ENCODE assay signal across 14 cellular contexts in genomic region chr18:68662779-68663178, GRCh38. TPM values are rescaled to one million over a fixed set of nuclear protein-coding genes. Genes with fewer than 3 reads are reported as not detected.
DNase-seq lines count a peak whose midpoint lies in the region; ATAC-seq and TF ChIP-seq lines count a peak whose summit lies in the region.
"Had no signal": no experiment of that assay in that cellular context is flagged by ENCODE, and none has a peak within 500 bp of the region (broad histone marks: within the 10 kb centered on the region; RNA-seq: fewer than 3 reads in every experiment).

No MANE protein-coding gene starts in this region.

- H2AFZ ChIP-seq in smooth muscle cell (ENCODE audit: low read depth), result no peak overlapping the region

- H3K27me3 ChIP-seq in smooth muscle cell (ENCODE audit: low read depth), result no peaks in the 10 kb centered on the region
- H3K27me3 ChIP-seq: heart right ventricle, sigmoid colon had no signal

- no peaks in the 10 kb centered on the region for H3K9me3 Mint-ChIP-seq in activated CD4-positive, alpha-beta T cell treated with anti-CD3 and anti-CD28 coated beads for 36 hours (ENCODE audit: low read depth)
- H3K9me3 Mint-ChIP-seq: activated B cell treated with CpG ODN at 0.5 μM for 24 hours; activated T-helper 1 cell treated with anti-CD3 and anti-CD28 coated beads, Interleukin-12 subunit alpha, Interleukin-12 subunit beta, Interleukin-2, Interleukin-4 antibody, amounts not matched to agents 30 ng/mL and 10 ng/mL and 1 ng/mL, durations not matched to agents 14 hours and 24 hours and 36 hours had no signal

- WGBS in smooth muscle cell (ENCODE audit: low lambda C conversion rate), result 64% methylated on average over 4 of the region's 4 CpGs

- H3K27ac Mint-ChIP-seq in activated CD4-positive, alpha-beta T cell treated with anti-CD3 and anti-CD28 coated beads for 36 hours, result no peak overlapping the region
- H3K27ac Mint-ChIP-seq: activated B cell treated with CpG ODN at 0.5 μM for 24 hours; activated T-helper 1 cell treated with anti-CD3 and anti-CD28 coated beads, Interleukin-12 subunit alpha, Interleukin-12 subunit beta, Interleukin-2, Interleukin-4 antibody, amounts not matched to agents 30 ng/mL and 10 ng/mL and 1 ng/mL, durations not matched to agents 14 hours and 24 hours and 36 hours had no signal

- H3K79me2 ChIP-seq in smooth muscle cell (ENCODE audit: low read depth), result no peaks in the 10 kb centered on the region

- H3F3A ChIP-seq in smooth muscle cell (ENCODE audit: low read depth), result no peaks in the 10 kb centered on the region

- peak; percentile 30 for ATAC-seq in activated CD4-positive, alpha-beta T cell treated with anti-CD3 and anti-CD28 coated beads for 36 hours
- ATAC-seq: heart right ventricle had no signal

- CTCF ChIA-PET in activated CD4-positive, alpha-beta T cell treated with anti-CD3 and anti-CD28 coated beads for 36 hours (lab: Charles Lee), result no interaction called here

- POLR2A ChIA-PET in activated CD4-positive, alpha-beta T cell treated with anti-CD3 and anti-CD28 coated beads for 36 hours (lab: Charles Lee), result no interaction called here

- no peak overlapping the region for H3K4me3 Mint-ChIP-seq in activated CD4-positive, alpha-beta T cell treated with anti-CD3 and anti-CD28 coated beads for 36 hours
- H3K4me3 Mint-ChIP-seq: activated B cell treated with CpG ODN at 0.5 μM for 24 hours; activated T-helper 1 cell treated with anti-CD3 and anti-CD28 coated beads, Interleukin-12 subunit alpha, Interleukin-12 subunit beta, Interleukin-2, Interleukin-4 antibody, amounts not matched to agents 30 ng/mL and 10 ng/mL and 1 ng/mL, durations not matched to agents 14 hours and 24 hours and 36 hours had no signal

- DNase-seq in activated CD4-positive, alpha-beta T cell treated with anti-CD3 and anti-CD28 coated beads for 36 hours, result no peak
- no peak for DNase-seq in activated CD4-positive, alpha-beta T cell treated with anti-CD3 and anti-CD28 coated beads, Interleukin-2, amount 50 U/mL, for 48 hours
- DNase-seq in MV-4-11 (lab: John Stamatoyannopoulos, UW), result peak; percentile 22
- DNase-seq in choroid plexus epithelial cell (ENCODE audit: low read depth), result peak; percentile 66
- no peak for DNase-seq in smooth muscle cell (lab: John Stamatoyannopoulos, UW; ENCODE audit: unreplicated experiment)
- no peak for DNase-seq in amygdala (lab: John Stamatoyannopoulos, UW)
- DNase-seq in mesenteric fat pad (ENCODE audit: low spot score), result no peak
- DNase-seq in NCI-H2081 treated with DMSO at 0.1 percent for 48 hours (lab: John Stamatoyannopoulos, UW), result no peak
- DNase-seq: activated B cell treated with CpG ODN at 0.5 μM for 24 hours, heart right ventricle, NCI-H1930, sigmoid colon had no signal

- H4K20me1 ChIP-seq in smooth muscle cell (ENCODE audit: low read depth), result no peaks in the 10 kb centered on the region

- H3K4me1 Mint-ChIP-seq in activated CD4-positive, alpha-beta T cell treated with anti-CD3 and anti-CD28 coated beads for 36 hours, result no peaks in the 10 kb centered on the region

- no peak overlapping the region for H3K4me2 ChIP-seq in smooth muscle cell

- peaks cover 2% of the 10 kb centered on the region for H3K27me3 Mint-ChIP-seq in activated CD4-positive, alpha-beta T cell treated with anti-CD3 and anti-CD28 coated beads for 36 hours

- no peak overlapping the region for H3K9ac ChIP-seq in smooth muscle cell (ENCODE audit: low read depth)

- intact Hi-C loops in activated CD4-positive, alpha-beta T cell treated with anti-CD3 and anti-CD28 coated beads for 36 hours (cut with DNase I, micrococcal nuclease), result loop anchor here in 1 of 2 experiments (5.0 kb wide), 1 partner anchor 75 kb away; no protein-coding TSS in a partner anchor

- no peaks in the 10 kb centered on the region for H3K4me1 ChIP-seq in smooth muscle cell (ENCODE audit: low read depth)
- H3K4me1 ChIP-seq: heart right ventricle had no signal

- no peaks in the 10 kb centered on the region for H3K36me3 Mint-ChIP-seq in activated CD4-positive, alpha-beta T cell treated with anti-CD3 and anti-CD28 coated beads for 36 hours (ENCODE audit: low read depth)

- no peaks in the 10 kb centered on the region for H3K9me3 ChIP-seq in smooth muscle cell (replicated peaks; ENCODE audit: low read depth)
- H3K9me3 ChIP-seq: sigmoid colon had no signal

- H3K4me3 ChIP-seq in choroid plexus epithelial cell (ENCODE audit: low read depth, low read length) (no peak overlapping the region), smooth muscle cell (no peak overlapping the region)
- H3K4me3 ChIP-seq: heart right ventricle, sigmoid colon had no signal

- TF ChIP-seq CTCF in choroid plexus epithelial cell (conservative IDR thresholded peaks at IDR 0.05; ENCODE audit: low read depth, low read length), result peak; percentile 44
- peak; percentile 2 for TF ChIP-seq CTCF in smooth muscle cell (IDR thresholded peaks at IDR 0.05; ENCODE audit: borderline replicate concordance, insufficient read depth, poor library complexity, severe bottlenecking)

- H3K27ac ChIP-seq in smooth muscle cell (ENCODE audit: low read depth), result no peak overlapping the region
- H3K27ac ChIP-seq: heart right ventricle, HL-60, sigmoid colon had no signal

- H3K36me3 ChIP-seq in smooth muscle cell (ENCODE audit: low read depth), result no peaks in the 10 kb centered on the region
- H3K36me3 ChIP-seq: heart right ventricle, sigmoid colon had no signal

RNA-seq across cellular contexts. Expression of gene TMX3, which starts 52.1 kb away (rescaled TPM):
- 10 to 100 TPM; 46.9 to 49.9 TPM for total RNA-seq in activated CD4-positive, alpha-beta T cell treated with anti-CD3 and anti-CD28 coated beads for 36 hours
- 55.5 and 71.2 TPM in 2 replicates for total RNA-seq in smooth muscle cell
- polyA plus RNA-seq in smooth muscle cell, result 23.0 and 25.2 TPM in 2 replicates
- 44.5 TPM for total RNA-seq in mesenteric fat pad

Comparison
In these comparisons a context has a peak if more than half of its experiments do, and no peak if none do; other contexts are left out.
1. DNase-seq: peak in MV-4-11 (single experiment) and choroid plexus epithelial cell (single experiment); none in activated CD4-positive, alpha-beta T cell treated with anti-CD3 and anti-CD28 coated beads for 36 hours (single experiment), activated CD4-positive, alpha-beta T cell treated with anti-CD3 and anti-CD28 coated beads, Interleukin-2, amount 50 U/mL, for 48 hours (0 of 2), smooth muscle cell (single experiment), amygdala (0 of 56), mesenteric fat pad (single experiment) and NCI-H2081 treated with DMSO at 0.1 percent for 48 hours (single experiment).